Comparison of ENCODE assay signal across 18 cellular contexts in genomic region chr11:75949023-75949672, GRCh38.
A peak's percentile ranks its signal among the peaks of the same experiment; 100 is the strongest.
DNase-seq lines count a peak whose midpoint lies in the region; TF ChIP-seq lines count a peak whose summit lies in the region.
"Had no signal": no experiment of that assay in that cellular context is flagged by ENCODE, and none has a peak within 500 bp of the region (broad histone marks: within the 10 kb centered on the region; RNA-seq: fewer than 3 reads in every experiment).

No MANE protein-coding gene starts in this region.

- peaks cover 7% of the 10 kb centered on the region for H3K4me1 Mint-ChIP-seq in progenitor cell of endocrine pancreas (ENCODE audit: low read depth)
- H3K4me1 Mint-ChIP-seq in immature natural killer cell = peaks cover 16 to 22% of the 10 kb centered on the region in 2 donors
- H3K4me1 Mint-ChIP-seq: activated T-helper 17 cell treated with anti-CD3 and anti-CD28 coated beads, Interleukin-2, amount 50 U/mL, for 72 hours had no signal

- TF ChIP-seq CTCF in progenitor cell of endocrine pancreas (IDR thresholded peaks at IDR 0.05; ENCODE audit: unreplicated experiment) = no peak
- no peak for TF ChIP-seq CTCF in coronary artery (IDR thresholded peaks at IDR 0.05)

- H3K27me3 Mint-ChIP-seq in progenitor cell of endocrine pancreas (no peaks in the 10 kb centered on the region), immature natural killer cell (ENCODE audit: low read depth in 3 of 3) (no peaks in the 10 kb centered on the region)
- H3K27me3 Mint-ChIP-seq: activated CD8-positive, alpha-beta memory T cell treated with anti-CD3 and anti-CD28 coated beads, Interleukin-2, amount 10 ng/mL, durations not matched to agents 7 days and 5 days; activated naive CD8-positive, alpha-beta T cell treated with anti-CD3 and anti-CD28 coated beads, Interleukin-2, amount 10 ng/mL, durations not matched to agents 7 days and 5 days; activated T-helper 17 cell treated with anti-CD3 and anti-CD28 coated beads, Interleukin-2, amount 50 U/mL, for 72 hours; dendritic cell treated with granulocyte-macrophage colony-stimulating factor and Interleukin-4, amounts not matched to agents 40 ng/mL and 50 ng/mL, for 4 days; stimulated activated memory B cell treated with anti-CD40 and anti-IgM and Interleukin-4, amounts not matched to agents 10 μg/mL and 1 μg/mL and 100 μg/mL, for 72 hours had no signal

- no peaks in the 10 kb centered on the region for H3K36me3 ChIP-seq in stomach smooth muscle (ENCODE audit: control insufficient read depth in 2 of 2, insufficient read depth in 2 of 2, low read length in 2 of 2)
- H3K36me3 ChIP-seq: MG63 had no signal

- H3K9me3 ChIP-seq in stomach smooth muscle (ENCODE audit: control insufficient read depth in 2 of 2, low read length in 2 of 2) = no peaks in the 10 kb centered on the region
- H3K9me3 ChIP-seq: MG63 had no signal

- no peak overlapping the region for H3K4me3 Mint-ChIP-seq in progenitor cell of endocrine pancreas (ENCODE audit: low read depth)
- H3K4me3 Mint-ChIP-seq in immature natural killer cell = no peak overlapping the region
- H3K4me3 Mint-ChIP-seq: activated CD8-positive, alpha-beta memory T cell treated with anti-CD3 and anti-CD28 coated beads, Interleukin-2, amount 10 ng/mL, durations not matched to agents 7 days and 5 days; activated naive CD8-positive, alpha-beta T cell treated with anti-CD3 and anti-CD28 coated beads, Interleukin-2, amount 10 ng/mL, durations not matched to agents 7 days and 5 days; activated T-helper 17 cell treated with anti-CD3 and anti-CD28 coated beads, Interleukin-2, amount 50 U/mL, for 72 hours; dendritic cell treated with granulocyte-macrophage colony-stimulating factor and Interleukin-4, amounts not matched to agents 40 ng/mL and 50 ng/mL, for 4 days; stimulated activated memory B cell treated with anti-CD40 and anti-IgM and Interleukin-4, amounts not matched to agents 10 μg/mL and 1 μg/mL and 100 μg/mL, for 72 hours had no signal

- H3K9me3 Mint-ChIP-seq in progenitor cell of endocrine pancreas (ENCODE audit: low read depth) (no peaks in the 10 kb centered on the region), immature natural killer cell (no peaks in the 10 kb centered on the region)
- H3K9me3 Mint-ChIP-seq: activated naive CD8-positive, alpha-beta T cell treated with anti-CD3 and anti-CD28 coated beads, Interleukin-2, amount 10 ng/mL, durations not matched to agents 7 days and 5 days; activated T-helper 17 cell treated with anti-CD3 and anti-CD28 coated beads, Interleukin-2, amount 50 U/mL, for 72 hours; dendritic cell treated with granulocyte-macrophage colony-stimulating factor and Interleukin-4, amounts not matched to agents 40 ng/mL and 50 ng/mL, for 4 days; stimulated activated memory B cell treated with anti-CD40 and anti-IgM and Interleukin-4, amounts not matched to agents 10 μg/mL and 1 μg/mL and 100 μg/mL, for 72 hours had no signal

- no peak overlapping the region for H3K4me3 ChIP-seq in stomach smooth muscle (ENCODE audit: low read length in 2 of 2)
- no peak overlapping the region for H3K4me3 ChIP-seq in coronary artery
- H3K4me3 ChIP-seq: MG63 had no signal

- peaks cover 16% of the 10 kb centered on the region for H3K4me1 ChIP-seq in stomach smooth muscle (ENCODE audit: control insufficient read depth, insufficient read depth, low read length)

- H3K27ac Mint-ChIP-seq in progenitor cell of endocrine pancreas = no peak overlapping the region
- H3K27ac Mint-ChIP-seq in immature natural killer cell = no peak overlapping the region
- H3K27ac Mint-ChIP-seq: activated CD8-positive, alpha-beta memory T cell treated with anti-CD3 and anti-CD28 coated beads, Interleukin-2, amount 10 ng/mL, durations not matched to agents 7 days and 5 days; activated naive CD8-positive, alpha-beta T cell treated with anti-CD3 and anti-CD28 coated beads, Interleukin-2, amount 10 ng/mL, durations not matched to agents 7 days and 5 days; activated T-helper 17 cell treated with anti-CD3 and anti-CD28 coated beads, Interleukin-2, amount 50 U/mL, for 72 hours; dendritic cell treated with granulocyte-macrophage colony-stimulating factor and Interleukin-4, amounts not matched to agents 40 ng/mL and 50 ng/mL, for 4 days; stimulated activated memory B cell treated with anti-CD40 and anti-IgM and Interleukin-4, amounts not matched to agents 10 μg/mL and 1 μg/mL and 100 μg/mL, for 72 hours had no signal

- H3K36me3 Mint-ChIP-seq in progenitor cell of endocrine pancreas (ENCODE audit: insufficient read depth) (no peaks in the 10 kb centered on the region), immature natural killer cell (no peaks in the 10 kb centered on the region)
- H3K36me3 Mint-ChIP-seq: activated CD8-positive, alpha-beta memory T cell treated with anti-CD3 and anti-CD28 coated beads, Interleukin-2, amount 10 ng/mL, durations not matched to agents 7 days and 5 days; activated naive CD8-positive, alpha-beta T cell treated with anti-CD3 and anti-CD28 coated beads, Interleukin-2, amount 10 ng/mL, durations not matched to agents 7 days and 5 days had no signal

- H3K27me3 ChIP-seq in stomach smooth muscle (ENCODE audit: control insufficient read depth in 1 of 2, insufficient read depth in 2 of 2, low read length in 2 of 2) = no peaks in the 10 kb centered on the region
- H3K27me3 ChIP-seq: MG63 had no signal

- DNase-seq in G401 (ENCODE audit: low spot score) (peak; percentile 54), NCI-H69 (lab: John Stamatoyannopoulos, UW) (peak; percentile 61), fibroblast of gingiva (ENCODE audit: low read depth) (peak; percentile 65), progenitor cell of endocrine pancreas (ENCODE audit: low spot score, unreplicated experiment) (no peak), immature natural killer cell (no peak), coronary artery (ENCODE audit: low spot score) (no peak), NCI-H2029 treated with DMSO at 0.1 percent for 48 hours (lab: John Stamatoyannopoulos, UW) (no peak)
- DNase-seq: activated CD4-positive, alpha-beta T cell treated with anti-CD3 and anti-CD28 coated beads for 48 hours; activated CD8-positive, alpha-beta memory T cell treated with anti-CD3 and anti-CD28 coated beads, Interleukin-2, amount 10 ng/mL, durations not matched to agents 7 days and 5 days; activated naive CD8-positive, alpha-beta T cell treated with anti-CD3 and anti-CD28 coated beads, Interleukin-2, amount 10 ng/mL, durations not matched to agents 7 days and 5 days; MG63; NCI-H146; NCI-H345; SW 1271 had no signal

- in situ Hi-C loops in G401 (cut with HindIII; ENCODE audit: low sequenced_read_pairs) = no loop called here

- H3K27ac ChIP-seq in stomach smooth muscle (ENCODE audit: low read length) = peak overlapping the region; percentile 13
- H3K27ac ChIP-seq in coronary artery = no peak overlapping the region

- H3K9ac ChIP-seq in stomach smooth muscle (ENCODE audit: low read length in 2 of 2) = no peak overlapping the region

Comparison
In these comparisons a context has a peak if more than half of its experiments do, and no peak if none do; other contexts are left out.
1. DNase-seq: peak in G401 (single experiment), NCI-H69 (single experiment) and fibroblast of gingiva (single experiment); none in progenitor cell of endocrine pancreas (single experiment), immature natural killer cell (0 of 3), coronary artery (single experiment) and NCI-H2029 treated with DMSO at 0.1 percent for 48 hours (single experiment).